Comparison of ENCODE assay signal across 20 cellular contexts in genomic region chr4:73614468-73614867, GRCh38.
DNase-seq lines count a peak whose midpoint lies in the region; ATAC-seq, FAIRE-seq and TF ChIP-seq lines count a peak whose summit lies in the region.
"Had no signal": no experiment of that assay in that cellular context is flagged by ENCODE, and none has a peak within 500 bp of the region (broad histone marks: within the 10 kb centered on the region; RNA-seq: fewer than 3 reads in every experiment).

No MANE protein-coding gene starts in this region.

- DNase-seq in GM19239 (ENCODE audit: insufficient read length, low spot score): no peak
- DNase-seq in epithelial cell of prostate (ENCODE audit: low read depth, low spot score): no peak
- DNase-seq in caudate nucleus (lab: John Stamatoyannopoulos, UW): no peak
- no peak for DNase-seq in HK-2 (ENCODE audit: unreplicated experiment)
- DNase-seq in HAP-1 (ENCODE audit: low spot score in 2 of 2): no peak
- DNase-seq: AML-193; Caco-2; CD4-positive, alpha-beta T cell; DMS153; DMS79; GF-D8; H9; IMR-90 had no signal

- peaks cover 83% of the 10 kb centered on the region for H3K4me1 ChIP-seq in OCI-LY1 (ENCODE audit: insufficient read depth, low read length, severe bottlenecking)
- H3K4me1 ChIP-seq in HAP-1: no peaks in the 10 kb centered on the region

- no peak overlapping the region for H2AFZ ChIP-seq in OCI-LY1 (ENCODE audit: low read length)

- no peak overlapping the region for H3K9ac ChIP-seq in OCI-LY1 (ENCODE audit: low read length)

- no peaks in the 10 kb centered on the region for H3K9me2 ChIP-seq in OCI-LY1 (ENCODE audit: low read depth, low read length)

- H3K27ac ChIP-seq in OCI-LY1 (ENCODE audit: low read depth, low read length, poor library complexity, severe bottlenecking) (peak overlapping the region; percentile 100), epithelial cell of prostate (peak overlapping the region; percentile 96), caudate nucleus (ENCODE audit: low read depth, low read length) (no peak overlapping the region)
- H3K27ac ChIP-seq: C4-2B had no signal

- FAIRE-seq in GM19239 (lab: Jason Lieb, UNC): peak; percentile 31
- FAIRE-seq: A549, H1, HTR-8/SVneo, K562 had no signal

- no peaks in the 10 kb centered on the region for H4K20me1 ChIP-seq in OCI-LY1 (ENCODE audit: insufficient read depth, low read length)

- H3K27me3 ChIP-seq in OCI-LY1 (ENCODE audit: insufficient read depth, low read length): no peaks in the 10 kb centered on the region
- peaks cover 7% of the 10 kb centered on the region; the same call in 1 of the 2 replicates for H3K27me3 ChIP-seq in HAP-1 (ENCODE audit: low read depth)

- H3K4me2 ChIP-seq in OCI-LY1 (ENCODE audit: low read length): peak overlapping the region; percentile 28
- H3K4me2 ChIP-seq: A549 had no signal

- ATAC-seq in HG03457 (IDR thresholded peaks at IDR 0.05; ENCODE audit: unreplicated experiment): no peak
- ATAC-seq: A549, K562 had no signal

- H3K4me3 ChIP-seq in OCI-LY1 (ENCODE audit: low read depth, low read length, poor library complexity, severe bottlenecking) (peak overlapping the region; percentile 4), HAP-1 (no peak overlapping the region)
- H3K4me3 ChIP-seq: A549, K562 had no signal

- H3K9me3 ChIP-seq in OCI-LY1 (ENCODE audit: low read length): no peaks in the 10 kb centered on the region
- H3K9me3 ChIP-seq in HAP-1: no peaks in the 10 kb centered on the region
- H3K9me3 ChIP-seq: A549, Caco-2 had no signal

- peaks cover 56% of the 10 kb centered on the region for H3K79me2 ChIP-seq in OCI-LY1 (ENCODE audit: insufficient read depth, low read length)

- H3F3A ChIP-seq in OCI-LY1 (ENCODE audit: insufficient read depth, low read length): no peaks in the 10 kb centered on the region; the same call in 1 of the 2 replicates

- no peak for TF ChIP-seq CTCF in OCI-LY1 (IDR thresholded peaks at IDR 0.05; ENCODE audit: low read length)

- in situ Hi-C loops in HAP-1 (cut with MboI; ENCODE audit: low sequenced_read_pairs): no loop called here

- H3K36me3 ChIP-seq in OCI-LY1 (ENCODE audit: insufficient read depth, low read length): peaks cover 84% of the 10 kb centered on the region
- no peaks in the 10 kb centered on the region for H3K36me3 ChIP-seq in HAP-1 (replicated peaks)
